In the genomic region with DNA sequence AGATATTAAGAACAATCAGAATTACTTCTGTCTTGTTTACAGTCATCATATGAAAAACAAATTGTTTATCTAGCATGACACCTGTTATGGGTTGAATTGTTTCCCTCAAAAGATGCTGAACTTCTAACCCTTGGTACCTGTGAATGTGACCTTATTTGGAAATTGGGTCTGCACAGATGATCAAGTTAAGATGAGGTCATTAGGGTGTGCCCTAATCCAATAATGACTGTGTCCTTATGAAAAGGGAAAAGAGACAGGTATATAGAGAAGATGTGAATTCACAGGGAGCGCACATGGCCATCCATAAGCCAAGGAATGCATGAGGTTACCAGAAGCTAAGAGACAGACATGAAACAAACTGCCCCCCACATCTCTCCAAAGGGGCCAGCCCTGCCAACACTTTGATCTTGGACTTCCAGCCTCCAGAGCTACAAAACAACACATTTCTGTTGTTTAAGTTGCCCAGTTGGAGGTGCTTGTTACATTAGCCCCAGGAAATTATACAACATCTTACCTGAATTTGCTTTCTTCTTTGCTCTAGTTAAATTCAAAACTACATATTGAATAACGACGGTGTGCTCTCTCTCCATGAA, we compare ENCODE assay signal across 11 cellular contexts. TPM values are rescaled to one million over a fixed set of nuclear protein-coding genes. Genes with fewer than 3 reads are reported as not detected.
DNase-seq lines count a peak whose midpoint lies in the region; ATAC-seq and TF ChIP-seq lines count a peak whose summit lies in the region.
"Had no signal": no experiment of that assay in that cellular context is flagged by ENCODE, and none has a peak within 500 bp of the region (broad histone marks: within the 10 kb centered on the region; RNA-seq: fewer than 3 reads in every experiment).

No MANE protein-coding gene starts in this region.

- H3K9me3 ChIP-seq in IMR-90 (ENCODE audit: control insufficient read depth, insufficient read depth, low read length) (no peaks in the 10 kb centered on the region), neural progenitor cell (ENCODE audit: low read depth) (no peaks in the 10 kb centered on the region), uterus (no peaks in the 10 kb centered on the region)
- H3K9me3 ChIP-seq in effector memory CD4-positive, alpha-beta T cell (ENCODE audit: control insufficient read depth, low read length) = no peaks in the 10 kb centered on the region
- H3K9me3 ChIP-seq: tibial artery had no signal

- in situ Hi-C loops in IMR-90 (cut with MboI; ENCODE audit: low sequenced_read_pairs) = no loop called here

- no peak overlapping the region for H3K14ac ChIP-seq in IMR-90 (replicated peaks; ENCODE audit: low read depth, low read length)

- H2BK20ac ChIP-seq in IMR-90 (ENCODE audit: low read depth, low read length) = no peak overlapping the region

- H2AFZ ChIP-seq in IMR-90 (replicated peaks; ENCODE audit: low read length, poor library complexity) (no peak overlapping the region), neural progenitor cell (replicated peaks) (no peak overlapping the region)

- no peak for TF ChIP-seq RAD21 in IMR-90 (IDR thresholded peaks at IDR 0.05; ENCODE audit: low read length)

- TF ChIP-seq CTCF in IMR-90 (conservative IDR thresholded peaks at IDR 0.05; ENCODE audit: low read depth, low read length) (no peak), brain (conservative IDR thresholded peaks at IDR 0.05) (no peak), neural progenitor cell (IDR thresholded peaks at IDR 0.05) (no peak), uterus (IDR thresholded peaks at IDR 0.05) (no peak)

- peaks cover 6 to 22% of the 10 kb centered on the region in 2 experiments for H3K79me1 ChIP-seq in IMR-90 (ENCODE audit: low read depth in 1 of 2, low read length in 2 of 2)

- H3K9ac ChIP-seq in IMR-90 (ENCODE audit: low read depth, low read length) (no peak overlapping the region), neural progenitor cell (no peak overlapping the region)

- peak overlapping the region; percentile 92 for H3K27ac Mint-ChIP-seq in activated CD4-positive, alpha-beta T cell treated with anti-CD3 and anti-CD28 coated beads, Interleukin-2, amount 10 ng/mL, durations not matched to agents 7 days and 5 days
- H3K27ac Mint-ChIP-seq in brain = peak overlapping the region in 2 of 5 experiments; percentile 4 to 41
- H3K27ac Mint-ChIP-seq in neural progenitor cell = peak overlapping the region; percentile 14
- H3K27ac Mint-ChIP-seq: progenitor cell of endocrine pancreas had no signal

- DNase-seq in activated CD4-positive, alpha-beta T cell treated with anti-CD3 and anti-CD28 coated beads, Interleukin-2, amount 10 ng/mL, durations not matched to agents 7 days and 5 days = no peak
- no peak for DNase-seq in activated CD4-positive, alpha-beta T cell treated with anti-CD3 and anti-CD28 coated beads for 48 hours
- no peak for DNase-seq in IMR-90
- DNase-seq in neural progenitor cell (ENCODE audit: low spot score) = no peak
- no peak for DNase-seq in effector memory CD4-positive, alpha-beta T cell
- DNase-seq in uterus = no peak
- no peak for DNase-seq in mucosa of gallbladder (ENCODE audit: low spot score)
- DNase-seq: activated effector memory CD4-positive, alpha-beta T cell treated with Interleukin-2 at 50 U/mL for 16 hours; tibial artery had no signal

- H3F3A ChIP-seq in neural progenitor cell (ENCODE audit: low read depth) = peaks cover 35% of the 10 kb centered on the region

- no peak overlapping the region for H3K27ac ChIP-seq in IMR-90 (ENCODE audit: insufficient read depth, low read length)
- H3K27ac ChIP-seq in neural progenitor cell = no peak overlapping the region
- H3K27ac ChIP-seq in effector memory CD4-positive, alpha-beta T cell (ENCODE audit: insufficient read depth, low read length, poor library complexity, severe bottlenecking) = no peak overlapping the region
- H3K27ac ChIP-seq in uterus = no peak overlapping the region
- H3K27ac ChIP-seq: tibial artery had no signal

- H3K4ac ChIP-seq in IMR-90 (ENCODE audit: low read depth, low read length) = peak overlapping the region; percentile 53; the same call in 1 of the 2 replicates

- ATAC-seq in IMR-90 (ENCODE audit: low read depth) = no peak

- no peak overlapping the region for H3K4me2 ChIP-seq in IMR-90 (ENCODE audit: low read depth, low read length)
- H3K4me2 ChIP-seq in neural progenitor cell = no peak overlapping the region

- POLR2A ChIA-PET in activated CD4-positive, alpha-beta T cell treated with anti-CD3 and anti-CD28 coated beads, Interleukin-2, amount 10 ng/mL, durations not matched to agents 7 days and 5 days (lab: Charles Lee) = interaction anchor here (0.5 to 0.7 kb wide), 3 partner anchors 44 to 355 kb away, joined by 3 to 6 read pairs (median 3); no protein-coding TSS in a partner anchor
- POLR2A ChIA-PET in IMR-90 (lab: Charles Lee; ENCODE audit: unreplicated experiment) = no interaction called here

- H2BK5ac ChIP-seq in IMR-90 (ENCODE audit: low read depth, low read length, poor library complexity, severe bottlenecking) = no peak overlapping the region

- BruUV-seq in IMR-90 (replicated peaks; lab: Mats Ljungman, UMichigan) = no TSS peak

- peaks cover 56% of the 10 kb centered on the region for H3K4me1 Mint-ChIP-seq in activated CD4-positive, alpha-beta T cell treated with anti-CD3 and anti-CD28 coated beads, Interleukin-2, amount 10 ng/mL, durations not matched to agents 7 days and 5 days
- peaks cover 28% of the 10 kb centered on the region for H3K4me1 Mint-ChIP-seq in brain
- peaks cover 34% of the 10 kb centered on the region for H3K4me1 Mint-ChIP-seq in neural progenitor cell

- H3K4me3 ChIP-seq in IMR-90 (ENCODE audit: insufficient read depth, low read depth, low read length) (no peak overlapping the region), neural progenitor cell (no peak overlapping the region), uterus (no peak overlapping the region)
- H3K4me3 ChIP-seq in effector memory CD4-positive, alpha-beta T cell (ENCODE audit: insufficient read depth, low read depth, low read length, poor library complexity, severe bottlenecking) = no peak overlapping the region
- H3K4me3 ChIP-seq: tibial artery had no signal

- no peak overlapping the region; the same call in 1 of the 2 replicates for H4K91ac ChIP-seq in IMR-90 (ENCODE audit: insufficient read depth, low read depth, low read length)

- no peaks in the 10 kb centered on the region for H3K36me3 ChIP-seq in IMR-90 (ENCODE audit: control insufficient read depth, insufficient read depth, low read length)
- no peaks in the 10 kb centered on the region for H3K36me3 ChIP-seq in neural progenitor cell
- no peaks in the 10 kb centered on the region for H3K36me3 ChIP-seq in effector memory CD4-positive, alpha-beta T cell (ENCODE audit: control insufficient read depth, insufficient read depth, low read length)
- H3K36me3 ChIP-seq in uterus = no peaks in the 10 kb centered on the region
- H3K36me3 ChIP-seq: tibial artery had no signal

- H3K23ac ChIP-seq in IMR-90 (ENCODE audit: low read depth, low read length) = no peak overlapping the region

- no peak overlapping the region for H4K5ac ChIP-seq in IMR-90 (ENCODE audit: low read depth, low read length)

- peaks cover 12% of the 10 kb centered on the region; the same call in 1 of the 2 replicates for H3K4me1 ChIP-seq in IMR-90 (ENCODE audit: control insufficient read depth, insufficient read depth, low read length)
- peaks cover 24% of the 10 kb centered on the region for H3K4me1 ChIP-seq in neural progenitor cell
- peaks cover 46% of the 10 kb centered on the region for H3K4me1 ChIP-seq in effector memory CD4-positive, alpha-beta T cell (ENCODE audit: control insufficient read depth, insufficient read depth, low read length, poor library complexity, severe bottlenecking)
- H3K4me1 ChIP-seq in uterus = no peaks in the 10 kb centered on the region

- 80% methylated on average over 2 of the region's 3 CpGs; no CpG with 5 or more reads in 1 of the 2 experiments for WGBS in IMR-90 (ENCODE audit: extremely low coverage in 2 of 2, insufficient read length in 1 of 2), 2 experiments

- no peak overlapping the region for H2AK9ac ChIP-seq in IMR-90 (replicated peaks; ENCODE audit: low read depth, low read length, poor library complexity)

- no peaks in the 10 kb centered on the region for H3K27me3 Mint-ChIP-seq in activated CD4-positive, alpha-beta T cell treated with anti-CD3 and anti-CD28 coated beads, Interleukin-2, amount 10 ng/mL, durations not matched to agents 7 days and 5 days
- peaks cover 20% of the 10 kb centered on the region for H3K27me3 Mint-ChIP-seq in brain
- H3K27me3 Mint-ChIP-seq in neural progenitor cell (ENCODE audit: insufficient read depth, low read depth) = peaks cover 34% of the 10 kb centered on the region

- H3K9me3 Mint-ChIP-seq in activated CD4-positive, alpha-beta T cell treated with anti-CD3 and anti-CD28 coated beads, Interleukin-2, amount 10 ng/mL, durations not matched to agents 7 days and 5 days = no peaks in the 10 kb centered on the region
- H3K9me3 Mint-ChIP-seq in brain (peaks cover 6 to 22% (median 11%) of the 10 kb centered on the region in 5 experiments), neural progenitor cell (peaks cover 17% of the 10 kb centered on the region)

- H4K20me1 ChIP-seq in IMR-90 (ENCODE audit: insufficient read depth, low read length) (peaks cover 4% of the 10 kb centered on the region; the same call in 1 of the 2 replicates), neural progenitor cell (ENCODE audit: low read depth) (peaks cover 20% of the 10 kb centered on the region)

- peak overlapping the region; percentile 64 for H3K4me3 Mint-ChIP-seq in activated CD4-positive, alpha-beta T cell treated with anti-CD3 and anti-CD28 coated beads, Interleukin-2, amount 10 ng/mL, durations not matched to agents 7 days and 5 days
- H3K4me3 Mint-ChIP-seq in brain (peak overlapping the region in 4 of 5 experiments; percentile 33 to 86 (median 52)), neural progenitor cell (no peak overlapping the region)

- no peaks in the 10 kb centered on the region for H3K36me3 Mint-ChIP-seq in activated CD4-positive, alpha-beta T cell treated with anti-CD3 and anti-CD28 coated beads, Interleukin-2, amount 10 ng/mL, durations not matched to agents 7 days and 5 days (ENCODE audit: low read depth)
- H3K36me3 Mint-ChIP-seq in brain = no peaks in the 10 kb centered on the region
- H3K36me3 Mint-ChIP-seq in neural progenitor cell = peaks cover 5% of the 10 kb centered on the region

- no peaks in the 10 kb centered on the region for H3K79me2 ChIP-seq in neural progenitor cell (ENCODE audit: low read depth)

- no peak overlapping the region for H4K8ac ChIP-seq in IMR-90 (ENCODE audit: low read depth in 2 of 2, low read length in 2 of 2)

- 0 out of 3 replicates have a peak overlapping the region, but pooled peaks have one; percentile 40 for H2BK15ac ChIP-seq in IMR-90 (ENCODE audit: low read depth, low read length)

- H2AK5ac ChIP-seq in IMR-90 (ENCODE audit: low read depth, low read length) = peak overlapping the region; percentile 94; the same call in 1 of the 2 replicates

- TF ChIP-seq POLR2A in IMR-90 (IDR thresholded peaks at IDR 0.05; ENCODE audit: low read depth, low read length) = no peak
- no peak for TF ChIP-seq POLR2A in uterus (IDR thresholded peaks at IDR 0.05)

- CTCF ChIA-PET in activated CD4-positive, alpha-beta T cell treated with anti-CD3 and anti-CD28 coated beads, Interleukin-2, amount 10 ng/mL, durations not matched to agents 7 days and 5 days (lab: Charles Lee) = interaction anchor here (0.6 to 5.7 kb wide), 5 partner anchors 14 to 316 kb away, joined by 3 to 31 read pairs (median 4); no protein-coding TSS in a partner anchor
- CTCF ChIA-PET in IMR-90 (lab: Yijun Ruan, JAX) = no interaction called here

- H3K56ac ChIP-seq in IMR-90 (ENCODE audit: extremely low read depth, insufficient read depth, low read length) = no peak overlapping the region

- no peak overlapping the region for H3K18ac ChIP-seq in IMR-90 (ENCODE audit: low read depth, low read length)

- intact Hi-C loops in IMR-90 (cut with micrococcal nuclease) = loop anchor here (5.0 kb wide), 1 partner anchor 108 kb away; no protein-coding TSS in a partner anchor
- intact Hi-C loops in uterus (cut with DNase I; ENCODE audit: low total_unique reads) = loop anchor here (10.0 kb wide), 1 partner anchor 104 kb away; no protein-coding TSS in a partner anchor

- H3K27me3 ChIP-seq in IMR-90 (ENCODE audit: control insufficient read depth, insufficient read depth, low read length) (no peaks in the 10 kb centered on the region), neural progenitor cell (peaks cover 27% of the 10 kb centered on the region), uterus (no peaks in the 10 kb centered on the region)
- H3K27me3 ChIP-seq in effector memory CD4-positive, alpha-beta T cell (replicated peaks; ENCODE audit: control insufficient read depth, insufficient read depth, low read length, poor library complexity, severe bottlenecking) = no peaks in the 10 kb centered on the region
- H3K27me3 ChIP-seq: tibial artery had no signal

- dilution Hi-C loops in IMR-90 (cut with HindIII; ENCODE audit: low sequenced_read_pairs, unreplicated experiment) = no loop called here

- peak overlapping the region; percentile 11 for H2BK120ac ChIP-seq in IMR-90 (ENCODE audit: low read depth, low read length)

- peaks cover 14% of the 10 kb centered on the region; the same call in 1 of the 2 replicates for H3K9me1 ChIP-seq in IMR-90 (ENCODE audit: insufficient read depth, low read length)

RNA-seq across cellular contexts. Expression of gene HPCAL1, which starts 2.3 kb away (rescaled TPM):
- total RNA-seq in activated CD4-positive, alpha-beta T cell treated with anti-CD3 and anti-CD28 coated beads, Interleukin-2, amount 10 ng/mL, durations not matched to agents 7 days and 5 days = 10 to 100 TPM; 61.6 to 63.6 TPM
- total RNA-seq in IMR-90 (2012; rRNA removed) = 8.2 and 9.4 TPM in 2 replicates
- 31.0 and 33.7 TPM in 2 replicates for polyA plus RNA-seq in IMR-90 (2012; rRNA removed)
- 25.5 and 52.7 TPM in 2 replicates for polyA plus RNA-seq in IMR-90 (2012; cell fraction: cytosol; rRNA removed)
- polyA plus RNA-seq in IMR-90 (2012; cell fraction: nucleus; rRNA removed; ENCODE audit: low replicate concordance) = 18.3 and 34.8 TPM in 2 replicates
- polyA plus RNA-seq in brain (ENCODE audit: insufficient read depth, low read depth, low replicate concordance) = 85.6 TPM
- 3.7 and 8.0 TPM in 2 replicates for total RNA-seq in neural progenitor cell (ENCODE audit: low replicate concordance)
- total RNA-seq in uterus = 100 to 1,000 TPM in 1 of 4 donors, 10 to 100 TPM in 3; 11.1 to 122 (median 48.9) TPM
- total RNA-seq in mucosa of gallbladder = 44.0 TPM
